13 cellular contexts compared by ENCODE assay signal in genomic region chr3:179098388-179099077, GRCh38. TPM values are rescaled to one million over a fixed set of nuclear protein-coding genes. Genes with fewer than 3 reads are reported as not detected.
A peak's percentile ranks its signal among the peaks of the same experiment; 100 is the strongest.
DNase-seq lines count a peak whose midpoint lies in the region; FAIRE-seq and TF ChIP-seq lines count a peak whose summit lies in the region.
"Had no signal": no experiment of that assay in that cellular context is flagged by ENCODE, and none has a peak within 500 bp of the region (broad histone marks: within the 10 kb centered on the region; RNA-seq: fewer than 3 reads in every experiment).

No MANE protein-coding gene starts in this region.

- CTCF ChIA-PET in activated CD4-positive, alpha-beta memory T cell treated with anti-CD3 and anti-CD28 coated beads for 36 hours (lab: Charles Lee) = interaction anchor here (0.7 to 1.1 kb wide), 3 partner anchors 83 to 355 kb away, joined by 3 read pairs; no protein-coding TSS in a partner anchor

- TF ChIP-seq CTCF in fibroblast of lung (conservative IDR thresholded peaks at IDR 0.05 in 1 of 2, IDR thresholded peaks at IDR 0.05 in 1 of 2; ENCODE audit: low read depth in 1 of 2, low read length in 2 of 2) (peak; percentile 12 to 46), prostate gland (IDR thresholded peaks at IDR 0.05) (no peak)

- H3K4me1 Mint-ChIP-seq in activated CD4-positive, alpha-beta memory T cell treated with anti-CD3 and anti-CD28 coated beads for 36 hours (ENCODE audit: low read depth) = peaks cover 2% of the 10 kb centered on the region
- H3K4me1 Mint-ChIP-seq: activated naive CD4-positive, alpha-beta T cell treated with anti-CD3 and anti-CD28 coated beads, Interleukin-2, amount 10 ng/mL, durations not matched to agents 7 days and 5 days had no signal

- H3K36me3 ChIP-seq in SJSA1 (no peaks in the 10 kb centered on the region), fibroblast of lung (ENCODE audit: control insufficient read depth, insufficient read depth, low read length) (no peaks in the 10 kb centered on the region), stomach smooth muscle (ENCODE audit: control insufficient read depth in 2 of 2, insufficient read depth in 2 of 2, low read length in 2 of 2) (no peaks in the 10 kb centered on the region), prostate gland (no peaks in the 10 kb centered on the region)

- H3K9ac ChIP-seq in fibroblast of lung (ENCODE audit: insufficient read depth, low read length) = no peak overlapping the region
- peak overlapping the region in 1 of 2 donors; percentile 35 for H3K9ac ChIP-seq in stomach smooth muscle (ENCODE audit: low read length in 2 of 2)

- DNase-seq in H54 (ENCODE audit: insufficient read length, low spot score) (peak; percentile 26), SJSA1 (ENCODE audit: low read depth in 1 of 2, low spot score in 2 of 2) (peak in 1 of 2 experiments; percentile 65), fibroblast of lung (ENCODE audit: low read depth in 2 of 2) (peak; percentile 68 to 73), prostate gland (ENCODE audit: low spot score) (no peak), posterior vena cava (ENCODE audit: low spot score) (no peak)
- DNase-seq in activated CD4-positive, alpha-beta T cell treated with anti-CD3 and anti-CD28 coated beads, Interleukin-2, amount 50 U/mL, for 1 hour = no peak
- no peak for DNase-seq in activated CD4-positive, alpha-beta memory T cell treated with anti-CD3 and anti-CD28 coated beads for 36 hours
- DNase-seq: activated naive CD4-positive, alpha-beta T cell treated with anti-CD3 and anti-CD28 coated beads, Interleukin-2, amount 10 ng/mL, durations not matched to agents 7 days and 5 days; GF-D8; NCI-H1694; occipital lobe had no signal

- no peaks in the 10 kb centered on the region for H3K9me3 Mint-ChIP-seq in activated CD4-positive, alpha-beta memory T cell treated with anti-CD3 and anti-CD28 coated beads for 36 hours
- H3K9me3 Mint-ChIP-seq: activated naive CD4-positive, alpha-beta T cell treated with anti-CD3 and anti-CD28 coated beads, Interleukin-2, amount 10 ng/mL, durations not matched to agents 7 days and 5 days had no signal

- peak; percentile 99 for FAIRE-seq in H54 (lab: Jason Lieb, UNC)

- no peak overlapping the region for H3K27ac Mint-ChIP-seq in activated CD4-positive, alpha-beta memory T cell treated with anti-CD3 and anti-CD28 coated beads for 36 hours
- H3K27ac Mint-ChIP-seq: activated naive CD4-positive, alpha-beta T cell treated with anti-CD3 and anti-CD28 coated beads, Interleukin-2, amount 10 ng/mL, durations not matched to agents 7 days and 5 days had no signal

- no peaks in the 10 kb centered on the region for H3K27me3 Mint-ChIP-seq in activated CD4-positive, alpha-beta memory T cell treated with anti-CD3 and anti-CD28 coated beads for 36 hours

- H3K4me3 ChIP-seq in SJSA1 (peak overlapping the region; percentile 21), fibroblast of lung (replicated peaks in 1 of 4; ENCODE audit: control extremely low read depth in 1 of 4, insufficient read depth in 1 of 4, low read depth in 3 of 4, low read length in 4 of 4) (peak overlapping the region in 1 of 4 experiments; percentile 31), stomach smooth muscle (ENCODE audit: low read length in 2 of 2) (peak overlapping the region; percentile 50 to 76), prostate gland (no peak overlapping the region)

- POLR2A ChIA-PET in activated CD4-positive, alpha-beta memory T cell treated with anti-CD3 and anti-CD28 coated beads for 36 hours (lab: Charles Lee) = interaction anchor here (0.6 kb wide), 1 partner anchor 219 kb away, joined by 4 read pairs; no protein-coding TSS in a partner anchor

- H3K4me1 ChIP-seq in SJSA1 (replicated peaks) (peaks cover 14% of the 10 kb centered on the region), fibroblast of lung (ENCODE audit: control insufficient read depth, extremely low read depth, insufficient read depth, low read length) (peaks cover 6% of the 10 kb centered on the region), stomach smooth muscle (ENCODE audit: control insufficient read depth, insufficient read depth, low read length) (no peaks in the 10 kb centered on the region), prostate gland (replicated peaks) (no peaks in the 10 kb centered on the region)

- peak overlapping the region; percentile 72 for H3K4me2 ChIP-seq in fibroblast of lung (ENCODE audit: extremely low read depth, insufficient read depth, low read length)

- no peaks in the 10 kb centered on the region for H3K36me3 Mint-ChIP-seq in activated CD4-positive, alpha-beta memory T cell treated with anti-CD3 and anti-CD28 coated beads for 36 hours
- H3K36me3 Mint-ChIP-seq: activated naive CD4-positive, alpha-beta T cell treated with anti-CD3 and anti-CD28 coated beads, Interleukin-2, amount 10 ng/mL, durations not matched to agents 7 days and 5 days had no signal

- H3K27me3 ChIP-seq in SJSA1 (replicated peaks) (no peaks in the 10 kb centered on the region), fibroblast of lung (ENCODE audit: control insufficient read depth, insufficient read depth, low read length) (no peaks in the 10 kb centered on the region), stomach smooth muscle (ENCODE audit: control insufficient read depth in 1 of 2, insufficient read depth in 2 of 2, low read length in 2 of 2) (no peaks in the 10 kb centered on the region), prostate gland (replicated peaks; ENCODE audit: insufficient read depth) (no peaks in the 10 kb centered on the region)

- H3K27ac ChIP-seq in SJSA1 = peak overlapping the region; percentile 44
- no peak overlapping the region for H3K27ac ChIP-seq in fibroblast of lung (ENCODE audit: insufficient read depth, low read length)
- H3K27ac ChIP-seq in stomach smooth muscle (ENCODE audit: low read length) = no peak overlapping the region
- H3K27ac ChIP-seq in prostate gland = no peak overlapping the region
- H3K27ac ChIP-seq: HL-60 had no signal

- H4K20me1 ChIP-seq in fibroblast of lung (ENCODE audit: control insufficient read depth, extremely low read depth, insufficient read depth, low read length) = no peaks in the 10 kb centered on the region

- no peaks in the 10 kb centered on the region for H3K79me2 ChIP-seq in fibroblast of lung (ENCODE audit: control insufficient read depth, insufficient read depth, low read length)

- intact Hi-C loops in prostate gland (cut with DNase I) = no loop called here
- intact Hi-C loops in activated CD4-positive, alpha-beta memory T cell treated with anti-CD3 and anti-CD28 coated beads for 36 hours (cut with micrococcal nuclease) = no loop called here
- intact Hi-C loops in posterior vena cava (cut with DNase I) = no loop called here

- H3K4me3 Mint-ChIP-seq in activated CD4-positive, alpha-beta memory T cell treated with anti-CD3 and anti-CD28 coated beads for 36 hours = no peak overlapping the region
- H3K4me3 Mint-ChIP-seq: activated naive CD4-positive, alpha-beta T cell treated with anti-CD3 and anti-CD28 coated beads, Interleukin-2, amount 10 ng/mL, durations not matched to agents 7 days and 5 days had no signal

- H2AFZ ChIP-seq in fibroblast of lung (ENCODE audit: low read length) = peak overlapping the region; percentile 55

- WGBS in prostate gland = 65% methylated on average over 7 of the region's 7 CpGs

- H3K9me3 ChIP-seq in SJSA1 (replicated peaks) (no peaks in the 10 kb centered on the region), fibroblast of lung (ENCODE audit: control insufficient read depth, insufficient read depth, low read depth, low read length) (no peaks in the 10 kb centered on the region), stomach smooth muscle (ENCODE audit: control insufficient read depth in 2 of 2, low read length in 2 of 2) (no peaks in the 10 kb centered on the region), prostate gland (no peaks in the 10 kb centered on the region)

- TF ChIP-seq POLR2A in H54 (IDR thresholded peaks at IDR 0.05; ENCODE audit: low read depth, low read length) (no peak), prostate gland (IDR thresholded peaks at IDR 0.05) (no peak)

RNA-seq across cellular contexts. Expression of gene ZMAT3, which starts 26.9 kb away (rescaled TPM):
- total RNA-seq in SJSA1 (2014; rRNA removed; shearing (Covaris generic)) = 8.4 and 13.1 TPM in 2 replicates
- 34.8 and 37.8 TPM in 2 replicates for total RNA-seq in fibroblast of lung
- 27.4 and 34.3 TPM in 2 replicates for polyA plus RNA-seq in fibroblast of lung
- 15.0 and 21.6 TPM in 2 replicates for polyA plus RNA-seq in fibroblast of lung (2012)
- polyA minus RNA-seq in fibroblast of lung (ENCODE audit: low replicate concordance) = 85.4 and 123 TPM in 2 replicates
- total RNA-seq in prostate gland = 10 to 100 TPM; 15.1 to 21.3 TPM
- total RNA-seq in activated CD4-positive, alpha-beta memory T cell treated with anti-CD3 and anti-CD28 coated beads for 36 hours = 1 to 10 TPM; 9.0 TPM
- total RNA-seq in posterior vena cava = 10 to 100 TPM; 27.9 to 28.4 TPM

RNA-seq across cellular contexts. Expression of gene PIK3CA, which starts 49.6 kb away (rescaled TPM):
- total RNA-seq in SJSA1 (2014; rRNA removed; shearing (Covaris generic)) = 15.2 and 22.2 TPM in 2 replicates
- total RNA-seq in fibroblast of lung = 24.7 and 28.9 TPM in 2 replicates
- 14.6 and 20.8 TPM in 2 replicates for polyA plus RNA-seq in fibroblast of lung
- polyA plus RNA-seq in fibroblast of lung (2012) = 12.1 and 16.1 TPM in 2 replicates
- polyA minus RNA-seq in fibroblast of lung (ENCODE audit: low replicate concordance) = 1.8 and 3.4 TPM in 2 replicates
- 10 to 100 TPM; 10.2 to 21.9 TPM for total RNA-seq in prostate gland
- total RNA-seq in activated CD4-positive, alpha-beta memory T cell treated with anti-CD3 and anti-CD28 coated beads for 36 hours = 10 to 100 TPM; 16.7 to 19.1 TPM
- 10 to 100 TPM; 34.9 to 46.9 TPM for total RNA-seq in posterior vena cava

Comparison
In these comparisons a context has a peak if more than half of its experiments do, and no peak if none do; other contexts are left out.
1. DNase-seq: peak in H54 (single experiment) and fibroblast of lung (2 of 2); none in activated CD4-positive, alpha-beta T cell treated with anti-CD3 and anti-CD28 coated beads, Interleukin-2, amount 50 U/mL, for 1 hour (single experiment), prostate gland (single experiment), activated CD4-positive, alpha-beta memory T cell treated with anti-CD3 and anti-CD28 coated beads for 36 hours (single experiment) and posterior vena cava (single experiment).
2. H3K4me3 ChIP-seq: peak in SJSA1 (single experiment) and stomach smooth muscle (2 of 2); none in prostate gland (0 of 2).
3. CTCF ChIP-seq: peak in fibroblast of lung (2 of 2); none in prostate gland (0 of 4).